15 cellular contexts compared by ENCODE assay signal in the genomic region with DNA sequence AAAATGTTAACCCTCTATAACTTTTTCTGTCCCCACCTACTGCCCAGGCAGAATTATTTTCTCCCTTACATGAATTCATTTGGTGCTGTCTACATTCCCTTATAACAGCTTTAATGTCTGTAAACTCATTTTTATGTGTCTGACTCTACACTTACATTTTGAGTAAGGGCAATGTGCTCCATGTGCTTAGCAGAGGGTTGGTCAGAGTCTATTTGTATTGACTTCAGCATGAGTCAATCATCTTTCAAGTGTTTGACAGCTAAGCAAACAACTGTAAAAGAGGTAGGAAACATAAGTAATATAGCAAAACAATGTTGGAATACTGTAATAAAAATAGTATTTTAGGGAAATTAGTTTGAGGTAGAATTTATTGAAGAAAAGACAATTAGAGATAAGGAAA. TPM values are rescaled to one million over a fixed set of nuclear protein-coding genes. Genes with fewer than 3 reads are reported as not detected.
DNase-seq lines count a peak whose midpoint lies in the region; ATAC-seq, FAIRE-seq and TF ChIP-seq lines count a peak whose summit lies in the region.
"Had no signal": no experiment of that assay in that cellular context is flagged by ENCODE, and none has a peak within 500 bp of the region (broad histone marks: within the 10 kb centered on the region; RNA-seq: fewer than 3 reads in every experiment).

No MANE protein-coding gene starts in this region.

- H3K4me1 ChIP-seq in astrocyte (ENCODE audit: insufficient read depth, low read length) (peaks cover 30% of the 10 kb centered on the region), mucosa of descending colon (ENCODE audit: low read depth) (peaks cover 18% of the 10 kb centered on the region)

- intact Hi-C loops in mucosa of descending colon (cut with DNase I, micrococcal nuclease) = no loop called here

- TF ChIP-seq CTCF in astrocyte (IDR thresholded peaks at IDR 0.05; ENCODE audit: insufficient read depth, low read depth, low read length) = no peak
- no peak for TF ChIP-seq CTCF in mucosa of descending colon (IDR thresholded peaks at IDR 0.05)
- TF ChIP-seq CTCF in omental fat pad (IDR thresholded peaks at IDR 0.05) = no peak

- peaks cover 5% of the 10 kb centered on the region for H3K27me3 Mint-ChIP-seq in astrocyte (ENCODE audit: low read depth, unreplicated experiment)
- H3K27me3 Mint-ChIP-seq: activated CD4-positive, alpha-beta memory T cell treated with anti-CD3 and anti-CD28 coated beads, Interleukin-2, amount 10 ng/mL, durations not matched to agents 7 days and 5 days; central memory CD8-positive, alpha-beta T cell had no signal

- DNase-seq in HuH-7.5 (ENCODE audit: low spot score) (peak; percentile 11), astrocyte (ENCODE audit: low read depth) (no peak), mucosa of descending colon (no peak), DMS 273 treated with DMSO at 0.1 percent for 48 hours (lab: John Stamatoyannopoulos, UW) (no peak), omental fat pad (ENCODE audit: low spot score) (no peak)
- no peak for DNase-seq in central memory CD4-positive, alpha-beta T cell
- DNase-seq: activated CD4-positive, alpha-beta memory T cell treated with anti-CD3 and anti-CD28 coated beads, Interleukin-2, amount 10 ng/mL, durations not matched to agents 7 days and 5 days; activated T-cell treated with anti-CD3 and anti-CD28 coated beads, Interleukin-2, amount 50 U/mL, for 72 hours; effector memory CD4-positive, alpha-beta T cell; NCI-H1092 had no signal

- no peaks in the 10 kb centered on the region for H3K27me3 ChIP-seq in astrocyte (ENCODE audit: insufficient read depth, low read length)

- H3K4me3 ChIP-seq in astrocyte (ENCODE audit: insufficient read depth, low read depth, low read length) = no peak overlapping the region
- no peak overlapping the region for H3K4me3 ChIP-seq in mucosa of descending colon

- H3K9me3 ChIP-seq in astrocyte (ENCODE audit: insufficient read depth, low read depth, low read length) (no peaks in the 10 kb centered on the region), mucosa of descending colon (no peaks in the 10 kb centered on the region)

- H3K9me3 Mint-ChIP-seq in astrocyte (ENCODE audit: unreplicated experiment) = peaks cover 1% of the 10 kb centered on the region
- H3K9me3 Mint-ChIP-seq: activated CD4-positive, alpha-beta memory T cell treated with anti-CD3 and anti-CD28 coated beads, Interleukin-2, amount 10 ng/mL, durations not matched to agents 7 days and 5 days; activated T-cell treated with anti-CD3 and anti-CD28 coated beads, Interleukin-2, amount 50 U/mL, for 72 hours; central memory CD8-positive, alpha-beta T cell had no signal

- peak overlapping the region; percentile 77 for H3K27ac ChIP-seq in astrocyte (ENCODE audit: low read depth, low read length)

- H3K36me3 ChIP-seq in astrocyte (ENCODE audit: insufficient read depth, low read length) (no peaks in the 10 kb centered on the region), mucosa of descending colon (ENCODE audit: low read depth) (no peaks in the 10 kb centered on the region)

- H3K79me2 ChIP-seq in astrocyte (ENCODE audit: insufficient read depth, low read length) = no peaks in the 10 kb centered on the region

- H3K4me3 Mint-ChIP-seq in astrocyte (ENCODE audit: unreplicated experiment) = no peak overlapping the region
- H3K4me3 Mint-ChIP-seq: activated CD4-positive, alpha-beta memory T cell treated with anti-CD3 and anti-CD28 coated beads, Interleukin-2, amount 10 ng/mL, durations not matched to agents 7 days and 5 days; activated T-cell treated with anti-CD3 and anti-CD28 coated beads, Interleukin-2, amount 50 U/mL, for 72 hours; B cell; central memory CD8-positive, alpha-beta T cell; nephron had no signal

- peaks cover 43% of the 10 kb centered on the region for H3K4me1 Mint-ChIP-seq in astrocyte (ENCODE audit: low read depth, unreplicated experiment)
- H3K4me1 Mint-ChIP-seq: nephron had no signal

- no peak overlapping the region for H2AFZ ChIP-seq in astrocyte (ENCODE audit: low read depth, low read length)

- H3K4me2 ChIP-seq in astrocyte (ENCODE audit: low read length) = no peak overlapping the region

- ATAC-seq in GM18868 (IDR thresholded peaks at IDR 0.05; ENCODE audit: unreplicated experiment) (peak; percentile 32), mucosa of descending colon (peak; percentile 83), omental fat pad (ENCODE audit: low FRiP score) (no peak)
- ATAC-seq: HepG2 had no signal

- peak overlapping the region; percentile 28 for H3K27ac Mint-ChIP-seq in astrocyte (ENCODE audit: unreplicated experiment)
- H3K27ac Mint-ChIP-seq: activated CD4-positive, alpha-beta memory T cell treated with anti-CD3 and anti-CD28 coated beads, Interleukin-2, amount 10 ng/mL, durations not matched to agents 7 days and 5 days; B cell; nephron had no signal

- H3K9ac ChIP-seq in astrocyte (ENCODE audit: low read length) = no peak overlapping the region

- H3K36me3 Mint-ChIP-seq in astrocyte (ENCODE audit: low read depth, unreplicated experiment) = no peaks in the 10 kb centered on the region

- no peak for FAIRE-seq in astrocyte (lab: Jason Lieb, UNC)
- FAIRE-seq: HepG2 had no signal

- no peaks in the 10 kb centered on the region for H4K20me1 ChIP-seq in astrocyte (ENCODE audit: insufficient read depth, low read length)

RNA-seq across cellular contexts. Expression of a gene that starts 6.3 kb away (rescaled TPM):
- 3.6 and 4.8 TPM in 2 replicates for total RNA-seq in astrocyte
- 10 to 100 TPM in 1 of 3 donors, 1 to 10 TPM in 2; 6.7 to 12.4 (median 7.2) TPM for total RNA-seq in mucosa of descending colon
- total RNA-seq in omental fat pad = 10 to 100 TPM in 1 of 4 donors, 1 to 10 TPM in 3; 3.9 to 14.2 (median 7.6) TPM
